Comparison of ENCODE assay signal across 8 cellular contexts in the genomic region with DNA sequence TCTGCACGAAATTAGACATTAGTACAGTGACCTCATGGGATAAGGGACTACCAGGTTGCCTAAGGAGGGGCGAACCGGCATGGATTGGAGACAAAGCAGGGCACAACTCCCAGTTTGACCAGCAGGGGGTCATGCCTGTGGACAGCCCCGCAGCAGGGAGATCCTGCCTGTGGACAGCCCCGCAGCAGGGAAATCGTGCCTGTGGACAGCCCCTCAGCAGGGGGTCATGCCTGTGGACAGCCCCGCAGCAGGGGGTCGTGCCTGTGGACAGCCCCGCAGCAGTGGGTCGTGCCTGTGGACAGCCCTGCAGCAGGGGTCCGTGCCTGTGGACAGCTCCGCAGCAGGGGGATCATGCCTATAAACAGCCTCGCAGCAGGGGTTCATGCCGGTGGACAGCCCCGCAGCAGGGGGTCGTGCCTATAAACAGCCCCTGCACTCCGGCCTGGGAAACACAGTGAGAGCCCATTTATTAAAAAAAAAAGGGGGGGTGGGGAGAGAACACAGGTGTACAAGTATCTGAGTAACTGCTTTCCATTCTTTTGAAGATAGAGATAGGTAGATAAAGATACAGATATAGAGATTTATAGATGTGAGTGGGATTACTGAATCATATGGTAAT.
DNase-seq lines count a peak whose midpoint lies in the region; ATAC-seq and TF ChIP-seq lines count a peak whose summit lies in the region.
"Not testable (repeated sequence)": the region's sequence is repeated elsewhere in the genome, so short reads cannot be mapped to it uniquely, and the experiment has no call there.

No MANE protein-coding gene starts in this region.

- H4K20me1 ChIP-seq in HCT116 (ENCODE audit: insufficient read depth); Loucy (ENCODE audit: insufficient read depth, low read length, poor library complexity, severe bottlenecking): not testable (repeated sequence)

- peaks cover 11% of the 10 kb centered on the region for H3K9me3 Mint-ChIP-seq in chondrocyte (ENCODE audit: low read depth)

- H3K4me2 ChIP-seq in HCT116 (ENCODE audit: low read length); Loucy (ENCODE audit: low read depth, low read length, poor library complexity, severe bottlenecking): not testable (repeated sequence)

- not testable (repeated sequence) for DNase-seq in AG04450 (ENCODE audit: low read depth, low spot score); GM06990 (ENCODE audit: extremely low read depth, insufficient read length); HCT116 (ENCODE audit: low read depth, low spot score); chondrocyte (ENCODE audit: low spot score)
- DNase-seq in WERI-Rb-1 (peak; percentile 20), iPS-NIHi11 (ENCODE audit: low spot score) (peak; percentile 37), posterior vena cava (ENCODE audit: low spot score) (peak; percentile 77)

- H3K4me1 ChIP-seq in HCT116 (ENCODE audit: control insufficient read depth in 1 of 2, insufficient read depth in 2 of 2, low read length in 2 of 2); Loucy (ENCODE audit: insufficient read depth, low read length, poor library complexity, severe bottlenecking): not testable (repeated sequence)

- CTCF ChIA-PET in AG04450 (lab: Charles Lee); HCT116 (lab: Charles Lee): not testable (repeated sequence)

- H3K4me3 Mint-ChIP-seq in chondrocyte (ENCODE audit: unreplicated experiment), result not testable (repeated sequence)

- TF ChIP-seq POLR2A in HCT116 (IDR thresholded peaks at IDR 0.05; ENCODE audit: borderline replicate concordance, extremely low read depth, insufficient read depth, insufficient read length), result not testable (repeated sequence)

- POLR2A ChIA-PET in AG04450 (lab: Yijun Ruan, JAX); HCT116 (lab: Charles Lee): not testable (repeated sequence)

- not testable (repeated sequence) for H3K27me3 Mint-ChIP-seq in chondrocyte (ENCODE audit: low read depth)

- TF ChIP-seq CTCF in AG04450 (IDR thresholded peaks at IDR 0.05; ENCODE audit: low read depth, low read length) (peak; percentile 28), GM06990 (IDR thresholded peaks at IDR 0.05; ENCODE audit: insufficient read depth, low read length, poor library complexity, severe bottlenecking) (peak; percentile 7), HCT116 (IDR thresholded peaks at IDR 0.05 in 2 of 3, conservative IDR thresholded peaks at IDR 0.05 in 1 of 3; ENCODE audit: borderline replicate concordance in 1 of 3, insufficient read depth in 1 of 3, low read depth in 2 of 3, low read length in 2 of 3) (peak in 2 of 3 experiments; percentile 53 to 55; a peak in 4 of 6 replicates), Loucy (conservative IDR thresholded peaks at IDR 0.05; ENCODE audit: low read length) (peak; percentile 39), WERI-Rb-1 (IDR thresholded peaks at IDR 0.05; ENCODE audit: low read depth, low read length) (peak; percentile 55), chondrocyte (IDR thresholded peaks at IDR 0.05) (peak; percentile 39)

- not testable (repeated sequence) for H3F3A ChIP-seq in Loucy (ENCODE audit: low read depth)

- H3K27me3 ChIP-seq in AG04450 (ENCODE audit: control insufficient read depth, insufficient read depth, low read length); GM06990 (replicated peaks; ENCODE audit: control insufficient read depth, insufficient read depth, low read length); HCT116 (ENCODE audit: insufficient read depth, low read length); Loucy (ENCODE audit: insufficient read depth, low read length, poor library complexity, severe bottlenecking); WERI-Rb-1 (ENCODE audit: insufficient read depth, low read depth, severe bottlenecking): not testable (repeated sequence)

- not testable (repeated sequence) for H3K4me1 Mint-ChIP-seq in chondrocyte (ENCODE audit: low read depth)

- H3K27ac Mint-ChIP-seq in chondrocyte (ENCODE audit: unreplicated experiment), result not testable (repeated sequence)

- RAD21 ChIA-PET in HCT116 (lab: Charles Lee; ENCODE audit: low non-redundant PET in 1 of 2, low total read pairs in 2 of 2, uncharacterized antibody in 2 of 2, unreplicated experiment in 2 of 2), result not testable (repeated sequence)

- H3K9me3 ChIP-seq in AG04450 (ENCODE audit: control insufficient read depth, insufficient read depth, low read length); HCT116 (ENCODE audit: control insufficient read depth in 1 of 2, insufficient read depth in 1 of 2, low read depth in 1 of 2, low read length in 2 of 2); Loucy (ENCODE audit: insufficient read depth, low read depth, low read length); WERI-Rb-1 (ENCODE audit: severe bottlenecking): not testable (repeated sequence)

- TF ChIP-seq RAD21 in HCT116 (IDR thresholded peaks at IDR 0.05; ENCODE audit: low read depth), result not testable (repeated sequence)

- H3K4me3 ChIP-seq in AG04450 (ENCODE audit: low read depth, low read length); GM06990 (replicated peaks; ENCODE audit: low read depth, low read length); HCT116 (replicated peaks in 1 of 2; ENCODE audit: low read depth in 1 of 2, low read length in 2 of 2); Loucy (ENCODE audit: low read length, poor library complexity, severe bottlenecking); WERI-Rb-1 (ENCODE audit: low read depth, low read length): not testable (repeated sequence)

- not testable (repeated sequence) for H2AFZ ChIP-seq in HCT116 (ENCODE audit: low read depth, low read length, poor library complexity, severe bottlenecking); Loucy (ENCODE audit: low read length)

- H3K27ac ChIP-seq in AG04450 (ENCODE audit: low read depth, low read length); HCT116 (ENCODE audit: low read depth, low read length); WERI-Rb-1: not testable (repeated sequence)

- intact Hi-C loops in HCT116 (cut with micrococcal nuclease); posterior vena cava (cut with DNase I): not testable (repeated sequence)

- ATAC-seq in HCT116, result not testable (repeated sequence)

- H3K79me2 ChIP-seq in HCT116 (ENCODE audit: insufficient read depth, low read length); Loucy (ENCODE audit: insufficient read depth, low read length): not testable (repeated sequence)

- H3K9ac ChIP-seq in HCT116 (ENCODE audit: low read length); Loucy (ENCODE audit: low read depth, low read length, poor library complexity, severe bottlenecking): not testable (repeated sequence)

- H3K36me3 Mint-ChIP-seq in chondrocyte (ENCODE audit: low read depth), result not testable (repeated sequence)

- not testable (repeated sequence) for H3K36me3 ChIP-seq in GM06990 (ENCODE audit: control insufficient read depth, insufficient read depth, low read length); HCT116 (ENCODE audit: control insufficient read depth in 1 of 2, insufficient read depth in 2 of 2, low read length in 2 of 2); Loucy (ENCODE audit: insufficient read depth, low read length); WERI-Rb-1

- not testable (repeated sequence) for H3K9me2 ChIP-seq in HCT116 (ENCODE audit: insufficient read depth); Loucy (replicated peaks; ENCODE audit: low read depth, low read length)

- not testable (repeated sequence) for BruUV-seq in HCT116 (replicated peaks; lab: Mats Ljungman, UMichigan)
